Comparison of ENCODE assay signal across 1 cellular context in the genomic region with DNA sequence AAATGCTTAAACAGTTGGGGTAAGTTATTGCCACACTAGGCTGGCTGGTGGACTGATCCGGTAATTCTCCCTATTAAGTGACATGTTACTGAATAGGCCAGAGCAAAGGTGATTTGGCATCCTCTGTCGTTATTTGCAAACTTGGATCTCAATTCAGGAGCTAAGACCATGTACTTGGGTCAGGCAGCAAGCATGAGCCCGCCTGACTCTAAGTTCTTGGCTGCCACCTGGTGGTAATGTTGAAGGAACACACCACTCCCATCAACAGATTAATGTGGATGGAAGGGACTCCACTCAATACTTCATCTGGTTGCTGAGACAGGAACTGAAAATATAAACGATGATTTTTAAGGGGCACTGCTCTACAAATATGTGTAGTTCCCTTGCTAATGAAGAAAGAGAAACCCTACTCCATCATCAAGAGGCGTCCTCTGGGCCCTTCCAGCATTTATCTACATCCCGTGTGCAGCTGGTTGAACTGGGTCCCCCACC.
TF ChIP-seq lines count a peak whose summit lies in the region.

No MANE protein-coding gene starts in this region.

TF ChIP-seq in H1, 55 proteins besides CTCF, POLR2A, EP300 and RAD21:
- TF ChIP-seq MAFK (IDR thresholded peaks at IDR 0.05; ENCODE audit: low read depth, low read length) = no peak
- TF ChIP-seq NANOG (IDR thresholded peaks at IDR 0.05; ENCODE audit: insufficient read depth, low read depth, low read length, poor library complexity, severe bottlenecking) = peak; percentile 34
